26 cellular contexts compared by ENCODE assay signal in the genomic region with DNA sequence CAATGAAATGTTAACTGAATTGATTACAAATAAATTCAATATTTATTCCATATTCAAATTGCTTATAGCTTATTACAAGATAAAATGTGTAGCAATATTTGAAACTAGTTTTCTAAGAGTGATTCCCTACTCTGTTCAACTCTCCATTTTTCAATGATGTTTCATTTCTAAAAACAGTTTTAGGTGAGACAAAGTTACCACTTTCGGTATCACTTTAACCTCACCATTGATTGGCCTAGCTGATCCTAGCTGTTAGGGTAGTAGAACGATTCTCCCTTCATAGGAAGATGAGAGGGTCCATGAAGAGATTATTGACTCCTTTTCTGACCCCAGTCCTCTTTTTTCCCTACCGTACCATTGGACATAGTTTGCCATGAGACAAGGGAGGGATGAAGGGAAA.
"Had no signal": no experiment of that assay in that cellular context is flagged by ENCODE, and none has a peak within 500 bp of the region (broad histone marks: within the 10 kb centered on the region; RNA-seq: fewer than 3 reads in every experiment).

No MANE protein-coding gene starts in this region.

- H3K27ac ChIP-seq: left lung, lower lobe of right lung, right atrium auricular region, skin epidermis, stomach, thyroid gland, transverse colon, upper lobe of left lung, vagina had no signal

- H3K4me3 ChIP-seq: left lung, lower lobe of right lung, right atrium auricular region, skin epidermis, stomach, testis, thyroid gland, transverse colon, upper lobe of left lung, vagina had no signal

- ATAC-seq: left colon; left lung; lower lobe of right lung; natural killer cell treated with Interleukin-12 subunit alpha and Interleukin-12 subunit beta and Interleukin-15 and Interleukin-18, amount 100 ng/mL, for 72 hours; sciatic nerve; stimulated activated naive B cell treated with anti-CD40 and anti-IgM and Interleukin-4, amounts not matched to agents 10 μg/mL and 1 μg/mL and 100 μg/mL, for 72 hours; stimulated activated naive CD8-positive, alpha-beta T cell treated with anti-CD3 and anti-CD28 coated beads, Interleukin-15, Interleukin-2, amounts not matched to agents 100 U/mL and 50 U/mL, for 24 hours had no signal

- H3K36me3 Mint-ChIP-seq: immature natural killer cell; naive B cell; natural killer cell treated with Interleukin-12 subunit alpha and Interleukin-12 subunit beta and Interleukin-15 and Interleukin-18, amount 100 ng/mL, for 72 hours; stimulated activated naive B cell treated with anti-CD40 and anti-IgM and Interleukin-4, amounts not matched to agents 10 μg/mL and 1 μg/mL and 100 μg/mL, for 72 hours had no signal

- DNase-seq: hypothalamus; immature natural killer cell; kidney; left colon; left lung; lower lobe of right lung; mammary epithelial cell; mesenchymal stem cell; naive B cell; stimulated activated CD4-positive, alpha-beta T cell treated with anti-CD3 and anti-CD28 coated beads, Interleukin-12 subunit alpha, Interleukin-12 subunit beta, amount 100 ng/mL, for 4 hours; stimulated activated CD4-positive, alpha-beta T cell treated with anti-CD3 and anti-CD28 coated beads, Interleukin-15, amount 100 ng/mL, for 24 hours; stimulated activated CD4-positive, alpha-beta T cell treated with anti-CD3 and anti-CD28 coated beads, Interleukin-2, amount 100 ng/mL, for 24 hours; stimulated activated CD4-positive, alpha-beta T cell treated with anti-CD3 and anti-CD28 coated beads, Interleukin-4, amount 100 ng/mL, for 1 hour; stimulated activated naive B cell treated with anti-CD40 and anti-IgM and Interleukin-4, amounts not matched to agents 10 μg/mL and 1 μg/mL and 100 μg/mL, for 72 hours; stimulated activated naive CD8-positive, alpha-beta T cell treated with anti-CD3 and anti-CD28 coated beads, Interleukin-15, Interleukin-2, amounts not matched to agents 100 U/mL and 50 U/mL, for 24 hours; stomach; testis; thyroid gland; transverse colon; upper lobe of left lung had no signal

- H3K36me3 ChIP-seq: left lung, lower lobe of right lung, right atrium auricular region, stomach, thyroid gland, transverse colon, upper lobe of left lung, vagina had no signal

- H3K4me1 ChIP-seq: left lung, lower lobe of right lung, right atrium auricular region, stomach, thyroid gland, upper lobe of left lung, vagina had no signal

- H3K9me3 Mint-ChIP-seq: stimulated activated naive B cell treated with anti-CD40 and anti-IgM and Interleukin-4, amounts not matched to agents 10 μg/mL and 1 μg/mL and 100 μg/mL, for 72 hours had no signal

- H3K27me3 Mint-ChIP-seq: naive B cell; natural killer cell treated with Interleukin-12 subunit alpha and Interleukin-12 subunit beta and Interleukin-15 and Interleukin-18, amount 100 ng/mL, for 72 hours; stimulated activated naive B cell treated with anti-CD40 and anti-IgM and Interleukin-4, amounts not matched to agents 10 μg/mL and 1 μg/mL and 100 μg/mL, for 72 hours had no signal

- H3K9me3 ChIP-seq: left lung, lower lobe of right lung, right atrium auricular region, stomach, testis, thyroid gland, transverse colon, upper lobe of left lung, vagina had no signal

- H3K4me1 Mint-ChIP-seq: immature natural killer cell; naive B cell; stimulated activated naive B cell treated with anti-CD40 and anti-IgM and Interleukin-4, amounts not matched to agents 10 μg/mL and 1 μg/mL and 100 μg/mL, for 72 hours had no signal

- H3K27me3 ChIP-seq: left lung, right atrium auricular region, stomach, testis, thyroid gland, transverse colon, upper lobe of left lung, vagina had no signal

- H3K4me3 Mint-ChIP-seq: immature natural killer cell; naive B cell; natural killer cell treated with Interleukin-12 subunit alpha and Interleukin-12 subunit beta and Interleukin-15 and Interleukin-18, amount 100 ng/mL, for 72 hours; stimulated activated naive B cell treated with anti-CD40 and anti-IgM and Interleukin-4, amounts not matched to agents 10 μg/mL and 1 μg/mL and 100 μg/mL, for 72 hours had no signal

- H3K27ac Mint-ChIP-seq: immature natural killer cell; natural killer cell treated with Interleukin-12 subunit alpha and Interleukin-12 subunit beta and Interleukin-15 and Interleukin-18, amount 100 ng/mL, for 72 hours; progenitor cell of endocrine pancreas; stimulated activated naive B cell treated with anti-CD40 and anti-IgM and Interleukin-4, amounts not matched to agents 10 μg/mL and 1 μg/mL and 100 μg/mL, for 72 hours had no signal
